In the genomic region with DNA sequence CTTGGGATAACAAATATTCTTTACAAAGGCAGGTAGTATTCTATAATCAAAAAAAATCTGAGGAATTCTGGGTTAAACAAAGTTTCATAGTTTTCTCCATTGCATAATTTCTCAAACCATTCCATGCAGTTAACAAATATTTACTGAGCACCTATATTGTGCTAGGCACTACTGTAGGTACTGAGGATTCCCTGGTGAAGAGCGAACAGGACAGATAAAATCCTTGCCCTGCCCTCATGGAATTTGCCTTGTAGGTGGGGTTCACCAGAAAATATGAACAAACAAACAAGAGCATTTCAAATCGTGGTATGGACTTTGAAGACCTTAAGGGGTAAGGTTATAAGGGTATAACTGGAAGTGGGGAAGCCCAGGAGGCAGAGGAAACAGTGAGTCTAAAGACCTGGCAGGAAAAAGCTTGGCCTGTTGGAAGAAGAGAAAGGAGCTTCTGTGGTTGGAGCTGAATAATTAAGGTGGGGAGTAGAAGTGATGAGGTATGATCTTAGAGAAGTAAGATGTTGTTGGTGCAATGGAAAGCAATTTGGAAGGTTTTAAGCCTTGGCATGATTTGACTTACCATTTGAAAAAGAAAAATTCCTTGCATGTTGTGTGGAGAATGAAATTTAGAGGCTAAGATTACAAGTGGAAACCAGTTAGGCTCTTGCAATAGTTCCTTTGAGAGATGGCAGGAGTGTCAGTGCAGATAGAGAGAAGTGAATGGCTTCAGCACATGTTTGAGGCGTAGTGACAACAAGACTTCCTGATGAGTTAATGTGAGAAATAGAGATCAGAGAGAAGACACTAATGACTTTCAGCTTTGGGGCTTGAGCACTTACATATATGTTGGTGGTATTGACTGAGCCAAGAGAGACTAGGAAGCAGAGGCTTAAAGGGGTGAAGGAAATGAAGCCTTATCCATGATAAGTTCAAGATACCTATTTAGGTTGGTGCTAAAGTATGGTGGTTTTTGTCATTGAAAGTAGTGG, we compare ENCODE assay signal across 15 cellular contexts. TPM values are rescaled to one million over a fixed set of nuclear protein-coding genes. Genes with fewer than 3 reads are reported as not detected.
DNase-seq lines count a peak whose midpoint lies in the region; ATAC-seq, FAIRE-seq and TF ChIP-seq lines count a peak whose summit lies in the region.
"Had no signal": no experiment of that assay in that cellular context is flagged by ENCODE, and none has a peak within 500 bp of the region (broad histone marks: within the 10 kb centered on the region; RNA-seq: fewer than 3 reads in every experiment).

No MANE protein-coding gene starts in this region.

- no peak for FAIRE-seq in K562 (lab: Jason Lieb, UNC)
- FAIRE-seq: frontal cortex had no signal

- TF ChIP-seq EP300 in K562 (IDR thresholded peaks at IDR 0.05; ENCODE audit: low read length) = no peak

- no peak overlapping the region for H3K4me2 ChIP-seq in K562 (ENCODE audit: insufficient read depth, low read length)

- no peak overlapping the region for H3K9ac ChIP-seq in K562 (ENCODE audit: insufficient read depth in 1 of 2, low read depth in 2 of 2, low read length in 2 of 2)

- H3K4me3 ChIP-seq in K562 = no peak overlapping the region
- no peak overlapping the region for H3K4me3 ChIP-seq in left ventricle myocardium inferior
- H3K4me3 ChIP-seq: body of pancreas had no signal

- peak overlapping the region; percentile 60 for H2AFZ ChIP-seq in K562 (ENCODE audit: low read depth, low read length)

- no peak for TF ChIP-seq CTCF in K562 (IDR thresholded peaks at IDR 0.05 in 2 of 3, conservative IDR thresholded peaks at IDR 0.05 in 1 of 3; ENCODE audit: insufficient read depth in 2 of 3, low read depth in 1 of 3, low read length in 3 of 3)
- TF ChIP-seq CTCF in left ventricle myocardium inferior (IDR thresholded peaks at IDR 0.05; ENCODE audit: borderline replicate concordance) = no peak

- no TSS peak for BruUV-seq in K562 (replicated peaks; lab: Mats Ljungman, UMichigan)

- H3K4me1 ChIP-seq in K562 (replicated peaks in 1 of 2; ENCODE audit: control insufficient read depth in 2 of 2, insufficient read depth in 2 of 2, low read length in 2 of 2) (peaks cover 0 to 22% of the 10 kb centered on the region in 2 experiments; a peak in 3 of 5 replicates), left ventricle myocardium inferior (no peaks in the 10 kb centered on the region)
- H3K4me1 ChIP-seq: body of pancreas had no signal

- ATAC-seq in GM18519 (IDR thresholded peaks at IDR 0.05; ENCODE audit: low FRiP score, unreplicated experiment) = peak; percentile 61
- peak; percentile 57 for ATAC-seq in GM21381 (IDR thresholded peaks at IDR 0.05; ENCODE audit: unreplicated experiment)
- ATAC-seq in HG03095 (IDR thresholded peaks at IDR 0.05; ENCODE audit: unreplicated experiment) = peak; percentile 63
- ATAC-seq in K562 = peak; percentile 22; the same call in 2 of the 3 replicates
- no peak for ATAC-seq in HG03196 (IDR thresholded peaks at IDR 0.05; ENCODE audit: unreplicated experiment)
- ATAC-seq: body of pancreas had no signal

- H3K9me3 ChIP-seq in K562 (replicated peaks; ENCODE audit: control insufficient read depth, insufficient read depth, low read depth, low read length) = no peaks in the 10 kb centered on the region
- H3K9me3 ChIP-seq in left ventricle myocardium inferior (replicated peaks) = no peaks in the 10 kb centered on the region
- H3K9me3 ChIP-seq: body of pancreas had no signal

- H3K27me3 ChIP-seq in K562 (ENCODE audit: control insufficient read depth in 2 of 2, insufficient read depth in 2 of 2, low read length in 2 of 2) (no peaks in the 10 kb centered on the region), left ventricle myocardium inferior (ENCODE audit: low read depth) (no peaks in the 10 kb centered on the region)
- H3K27me3 ChIP-seq: body of pancreas had no signal

- no peaks in the 10 kb centered on the region for H3K79me2 ChIP-seq in K562 (ENCODE audit: control insufficient read depth, insufficient read depth, low read length)

- H4K20me1 ChIP-seq in K562 (replicated peaks; ENCODE audit: control insufficient read depth, insufficient read depth, low read length) = no peaks in the 10 kb centered on the region

- H3K27ac ChIP-seq in K562 (ENCODE audit: extremely low read depth, low read depth, low read length) (no peak overlapping the region), left ventricle myocardium inferior (replicated peaks) (no peak overlapping the region)
- H3K27ac ChIP-seq: body of pancreas had no signal

- H3K9me1 ChIP-seq in K562 (ENCODE audit: control insufficient read depth, insufficient read depth, low read length) = no peaks in the 10 kb centered on the region

- WGBS in K562 (ENCODE audit: insufficient coverage, low coverage, missing lambda C conversion rate) = 37% methylated on average over 3 of the region's 3 CpGs

- DNase-seq in K562 (ENCODE audit: extremely low read depth in 1 of 4, low spot score in 3 of 4) (no peak), left ventricle myocardium inferior (no peak), Kasumi-1 (lab: John Stamatoyannopoulos, UW) (no peak), mesenteric fat pad (ENCODE audit: low spot score) (no peak)
- DNase-seq: body of pancreas; effector CD8-positive, alpha-beta T cell; islet precursor cell; NCI-H1694 treated with DMSO at 0.1 percent for 48 hours; SHP77 treated with DMSO at 0.1 percent for 48 hours; substantia nigra had no signal

- CTCF ChIA-PET in K562 (lab: Yijun Ruan, JAX; ENCODE audit: low intra/inter-chr PET ratio) = no interaction called here

- in situ Hi-C loops in K562 (cut with MboI) = no loop called here

- POLR2A ChIA-PET in K562 (lab: Yijun Ruan, JAX) = interaction anchor here (0.5 to 1.3 kb wide), 4 partner anchors 10 to 471 kb away, joined by 3 to 4 read pairs (median 3); no protein-coding TSS in a partner anchor

- no peak for TF ChIP-seq POLR2A in K562 (conservative IDR thresholded peaks at IDR 0.05)

- intact Hi-C loops in K562 (cut with micrococcal nuclease) = loop anchor here (5.0 kb wide), 1 partner anchor 82 kb away; no protein-coding TSS in a partner anchor
- intact Hi-C loops in left ventricle myocardium inferior (cut with micrococcal nuclease) = no loop called here

- no peak for TF ChIP-seq RAD21 in K562 (CRISPR knock-in tag; conservative IDR thresholded peaks at IDR 0.05 in 1 of 2, IDR thresholded peaks at IDR 0.05 in 1 of 2)

- no peaks in the 10 kb centered on the region for H3K36me3 ChIP-seq in K562 (ENCODE audit: control insufficient read depth, insufficient read depth, low read length)
- no peaks in the 10 kb centered on the region for H3K36me3 ChIP-seq in left ventricle myocardium inferior

TF ChIP-seq in K562, 482 proteins besides CTCF, POLR2A, EP300 and RAD21 (continues in another document):
- TF ChIP-seq TBL1XR1 (IDR thresholded peaks at IDR 0.05; ENCODE audit: low read length in 2 of 2) (no peak), MAZ (CRISPR knock-in tag; conservative IDR thresholded peaks at IDR 0.05 in 1 of 2, IDR thresholded peaks at IDR 0.05 in 1 of 2) (0 out of 4 replicates have a peak, but pooled peaks of 1 of the 2 experiments have one; percentile 30), ZKSCAN1 (IDR thresholded peaks at IDR 0.05; ENCODE audit: low read depth, low read length) (no peak), SMC3 (conservative IDR thresholded peaks at IDR 0.05; ENCODE audit: insufficient read depth, low read depth, low read length) (no peak), ZNF175 (CRISPR knock-in tag; IDR thresholded peaks at IDR 0.05; ENCODE audit: low read depth) (no peak), SRSF1 (IDR thresholded peaks at IDR 0.05; ENCODE audit: low read depth, low read length) (no peak), CHCHD3 (CRISPR knock-in tag; IDR thresholded peaks at IDR 0.05) (no peak), HNRNPLL (IDR thresholded peaks at IDR 0.05; ENCODE audit: low read depth, low read length, poor library complexity, severe bottlenecking) (no peak), DMBX1 (CRISPR knock-in tag; IDR thresholded peaks at IDR 0.05; ENCODE audit: borderline replicate concordance) (peak; percentile 30; the same call in 1 of the 2 replicates), MYNN (IDR thresholded peaks at IDR 0.05) (no peak), MYNN (CRISPR knock-in tag; IDR thresholded peaks at IDR 0.05) (no peak), TAF1 (IDR thresholded peaks at IDR 0.05; ENCODE audit: control insufficient read depth, extremely low read depth, insufficient read depth, low read length, severe bottlenecking) (no peak), FOS (IDR thresholded peaks at IDR 0.05; ENCODE audit: extremely low read depth, insufficient read length) (no peak), KLF16 (IDR thresholded peaks at IDR 0.05) (no peak)
- TF ChIP-seq, protein P1, sequence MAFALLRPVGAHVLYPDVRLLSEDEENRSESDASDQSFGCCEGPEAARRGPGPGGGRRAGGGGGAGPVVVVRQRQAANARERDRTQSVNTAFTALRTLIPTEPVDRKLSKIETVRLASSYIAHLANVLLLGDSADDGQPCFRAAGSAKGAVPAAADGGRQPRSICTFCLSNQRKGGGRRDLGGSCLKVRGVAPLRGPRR (CRISPR knock-in tag; IDR thresholded peaks at IDR 0.05) = 0 out of 2 replicates have a peak, but pooled peaks have one; percentile 27

RNA-seq across cellular contexts. Expression of gene PICALM, which starts 55.7 kb away (rescaled TPM):
- 475 and 1,498 TPM in 2 replicates for total RNA-seq in K562 (2011; cell fraction: chromatin; rRNA removed; ENCODE audit: low replicate concordance)
- 202 and 279 TPM in 2 replicates for total RNA-seq in K562 (2011; cell fraction: nucleolus; rRNA removed)
- 517 and 758 TPM in 2 replicates for total RNA-seq in K562 (2011; cell fraction: nucleoplasm; rRNA removed)
- total RNA-seq in K562 (2014; rRNA removed) (230 and 307 TPM in 2 replicates), K562 (2014; rRNA removed; fragmentation: Illumina TruSeq; extraction: Trizol) (340 and 386 TPM in 2 replicates), K562 (2015; rRNA removed; fragmentation: Illumina TruSeq; extraction: Trizol) (269 and 309 TPM in 2 replicates), K562 (2021) (281 and 340 TPM in 2 replicates), left ventricle myocardium inferior (133 TPM), mesenteric fat pad (366 TPM)
- polyA plus RNA-seq in K562 (2011; rRNA removed) (681 and 990 TPM in 2 replicates), K562 (2014; fragmentation: Illumina TruSeq; extraction: Trizol) (445 and 542 TPM in 2 replicates), K562 (2014; fragmentation: Nextera tagmentation; extraction: Ambion mirVana) (100 to 1,000 TPM in 1 of 2 experiments, 10 to 100 TPM in 1; 41.3 to 129 TPM), K562 (2014; rRNA removed) (304 TPM in 2 replicates)
- 509 and 566 TPM in 2 replicates for polyA plus RNA-seq in K562 (2011; cell fraction: cytosol; rRNA removed)
- polyA plus RNA-seq in K562 (2011; cell fraction: nucleus; rRNA removed) = 499 and 568 TPM in 2 replicates
- polyA plus RNA-seq in K562 (2012) = 259 and 286 TPM in 2 replicates
- 1,181 and 1,573 TPM in 2 replicates for polyA minus RNA-seq in K562 (2011; rRNA and poly(A)+ RNA removed)
- polyA minus RNA-seq in K562 (2011; cell fraction: cytosol; rRNA and poly(A)+ RNA removed) = 387 and 658 TPM in 2 replicates
- 394 and 431 TPM in 2 replicates for polyA minus RNA-seq in K562 (2011; cell fraction: nucleus; rRNA and poly(A)+ RNA removed)
